ENCODE assay signal across 23 cellular contexts in the genomic region with DNA sequence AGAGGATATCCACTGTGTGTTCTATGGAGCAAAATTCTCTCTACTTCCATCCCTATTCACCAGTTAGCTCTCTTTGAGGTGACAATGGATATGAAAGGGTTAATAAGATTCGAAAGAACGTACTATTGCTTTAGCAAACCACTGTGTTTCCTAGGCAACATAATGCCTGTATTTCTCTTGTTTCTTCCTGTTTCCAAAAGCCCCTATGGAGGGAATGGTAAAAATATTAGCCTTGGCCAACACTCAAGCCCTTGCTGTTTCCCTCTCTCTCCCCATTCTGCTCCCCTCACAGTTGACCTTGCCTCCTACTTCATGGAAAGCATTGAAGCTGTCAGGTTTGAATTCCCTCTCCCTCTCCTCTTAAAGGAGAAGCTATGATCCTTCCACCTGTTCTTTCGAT. TPM values are rescaled to one million over a fixed set of nuclear protein-coding genes. Genes with fewer than 3 reads are reported as not detected.
DNase-seq lines count a peak whose midpoint lies in the region; ATAC-seq and TF ChIP-seq lines count a peak whose summit lies in the region.
"Had no signal": no experiment of that assay in that cellular context is flagged by ENCODE, and none has a peak within 500 bp of the region (broad histone marks: within the 10 kb centered on the region; RNA-seq: fewer than 3 reads in every experiment).

No MANE protein-coding gene starts in this region.

- H3K4me1 ChIP-seq in ascending aorta: no peaks in the 10 kb centered on the region
- no peaks in the 10 kb centered on the region for H3K4me1 ChIP-seq in upper lobe of left lung
- H3K4me1 ChIP-seq: BLaER1 had no signal

- H3K4me3 ChIP-seq in fibroblast of pulmonary artery (replicated peaks; ENCODE audit: low read depth, low read length) (no peak overlapping the region), ascending aorta (no peak overlapping the region), upper lobe of left lung (no peak overlapping the region)
- H3K4me3 ChIP-seq: BLaER1 had no signal

- H3K9me3 ChIP-seq in ascending aorta (no peaks in the 10 kb centered on the region), upper lobe of left lung (no peaks in the 10 kb centered on the region)
- H3K9me3 ChIP-seq: BLaER1, SK-N-SH had no signal

- H3K27ac ChIP-seq in ascending aorta (no peak overlapping the region), upper lobe of left lung (no peak overlapping the region)
- H3K27ac ChIP-seq: BLaER1, HL-60, KMS-11 had no signal

- WGBS in upper lobe of left lung, 2 donors: 31 to 39% methylated on average over 3 of the region's 3 CpGs

- in situ Hi-C loops in KBM-7 (cut with MboI; ENCODE audit: low pct_unique_long_range_greater_than_20kb, low sequenced_read_pairs): no loop called here

- intact Hi-C loops in ascending aorta (cut with DNase I): no loop called here

- ATAC-seq in GM19395 (IDR thresholded peaks at IDR 0.05; ENCODE audit: unreplicated experiment) (no peak), upper lobe of left lung (ENCODE audit: low FRiP score in 2 of 2) (no peak)
- ATAC-seq: Panc1 had no signal

- TF ChIP-seq POLR2A in upper lobe of left lung (IDR thresholded peaks at IDR 0.05): no peak

- no peaks in the 10 kb centered on the region for H3K27me3 ChIP-seq in ascending aorta
- H3K27me3 ChIP-seq in upper lobe of left lung: no peaks in the 10 kb centered on the region
- H3K27me3 ChIP-seq: BLaER1 had no signal

- H3K36me3 ChIP-seq in ascending aorta (no peaks in the 10 kb centered on the region), upper lobe of left lung (no peaks in the 10 kb centered on the region)
- H3K36me3 ChIP-seq: BLaER1 had no signal

- peak; percentile 15 for DNase-seq in KBM-7
- DNase-seq in M059J (ENCODE audit: low read depth): peak; percentile 18
- DNase-seq in NCI-H2227 treated with DMSO at 0.1 percent for 48 hours (lab: John Stamatoyannopoulos, UW): peak; percentile 50
- peak; percentile 14 for DNase-seq in fibroblast of pulmonary artery (ENCODE audit: low read depth)
- DNase-seq in NCI-H69 (lab: John Stamatoyannopoulos, UW): no peak
- DNase-seq in ascending aorta (ENCODE audit: low spot score in 2 of 2): no peak
- no peak for DNase-seq in upper lobe of left lung
- DNase-seq: CD4-positive, alpha-beta T cell; COR-L47; DMS 273 treated with DMSO at 0.1 percent for 48 hours; GOT3; HCEC 1CT; NCI-H1417; NCI-H1694 treated with DMSO at 0.1 percent for 48 hours; NCI-H226; NCI-H510A treated with DMSO at 0.1 percent for 48 hours; SIG-M5; SK-N-SH had no signal

- no peak for TF ChIP-seq EP300 in upper lobe of left lung (IDR thresholded peaks at IDR 0.05)

- no peak for TF ChIP-seq CTCF in fibroblast of pulmonary artery (IDR thresholded peaks at IDR 0.05; ENCODE audit: low read length, missing control alignments)
- no peak for TF ChIP-seq CTCF in ascending aorta (IDR thresholded peaks at IDR 0.05)
- no peak for TF ChIP-seq CTCF in upper lobe of left lung (IDR thresholded peaks at IDR 0.05)

RNA-seq across cellular contexts. Expression of a gene that starts 9.7 kb away (rescaled TPM):
- 563 and 702 TPM in 2 replicates for total RNA-seq in M059J (2014; rRNA removed; shearing (Covaris generic))
- total RNA-seq in ascending aorta (117 TPM), upper lobe of left lung (100 to 1,000 TPM in 2 of 6 donors, 10 to 100 TPM in 4; 28.3 to 112 (median 74.3) TPM)

Comparison
In these comparisons a context has a peak if more than half of its experiments do, and no peak if none do; other contexts are left out.
1. DNase-seq: peak in KBM-7 (single experiment), M059J (single experiment), NCI-H2227 treated with DMSO at 0.1 percent for 48 hours (single experiment) and fibroblast of pulmonary artery (single experiment); none in NCI-H69 (single experiment), ascending aorta (0 of 2) and upper lobe of left lung (0 of 2).